In genomic region chrX:71696641-71697465, GRCh38 we compare ENCODE assay signal across 16 cellular contexts. TPM values are rescaled to one million over a fixed set of nuclear protein-coding genes. Genes with fewer than 3 reads are reported as not detected.
DNase-seq lines count a peak whose midpoint lies in the region; ATAC-seq, FAIRE-seq and TF ChIP-seq lines count a peak whose summit lies in the region.
"Not testable (repeated sequence)": the region's sequence is repeated elsewhere in the genome, so short reads cannot be mapped to it uniquely, and the experiment has no call there.
"Had no signal": no experiment of that assay in that cellular context is flagged by ENCODE, and none has a peak within 500 bp of the region (broad histone marks: within the 10 kb centered on the region; RNA-seq: fewer than 3 reads in every experiment).

No MANE protein-coding gene starts in this region.

- not testable (repeated sequence) for H3K4me3 Mint-ChIP-seq in memory B cell

- H3K4me2 ChIP-seq in K562 (ENCODE audit: insufficient read depth, low read length), result not testable (repeated sequence)

- H3K79me2 ChIP-seq in K562 (ENCODE audit: control insufficient read depth, insufficient read depth, low read length), result not testable (repeated sequence)

- not testable (repeated sequence) for DNase-seq in K562 (ENCODE audit: extremely low read depth in 1 of 4, low spot score in 3 of 4); memory B cell (ENCODE audit: low spot score in 2 of 2)

- not testable (repeated sequence) for TF ChIP-seq POLR2A in K562 (conservative IDR thresholded peaks at IDR 0.05)

- TF ChIP-seq RAD21 in K562 (CRISPR knock-in tag; conservative IDR thresholded peaks at IDR 0.05 in 1 of 2, IDR thresholded peaks at IDR 0.05 in 1 of 2), result not testable (repeated sequence)

- not testable (repeated sequence) for H3K9me3 Mint-ChIP-seq in memory B cell

- not testable (repeated sequence) for H3K36me3 Mint-ChIP-seq in memory B cell

- H3K27me3 ChIP-seq in K562 (ENCODE audit: control insufficient read depth in 2 of 2, insufficient read depth in 2 of 2, low read length in 2 of 2), result not testable (repeated sequence)

- in situ Hi-C loops in K562 (cut with MboI), result not testable (repeated sequence)

- CTCF ChIA-PET in K562 (lab: Yijun Ruan, JAX; ENCODE audit: low intra/inter-chr PET ratio), result not testable (repeated sequence)

- BruUV-seq in K562 (replicated peaks; lab: Mats Ljungman, UMichigan), result not testable (repeated sequence)

- H4K20me1 ChIP-seq in K562 (replicated peaks; ENCODE audit: control insufficient read depth, insufficient read depth, low read length), result not testable (repeated sequence)

- H3K4me1 ChIP-seq in K562 (replicated peaks in 1 of 2; ENCODE audit: control insufficient read depth in 2 of 2, insufficient read depth in 2 of 2, low read length in 2 of 2), result not testable (repeated sequence)

- POLR2A ChIA-PET in K562 (lab: Yijun Ruan, JAX), result not testable (repeated sequence)

- H3K4me3 ChIP-seq in K562, result not testable (repeated sequence)

- H3K9ac ChIP-seq in K562 (ENCODE audit: insufficient read depth in 1 of 2, low read depth in 2 of 2, low read length in 2 of 2), result not testable (repeated sequence)

- not testable (repeated sequence) for FAIRE-seq in K562 (lab: Jason Lieb, UNC)

- not testable (repeated sequence) for H2AFZ ChIP-seq in K562 (ENCODE audit: low read depth, low read length)

- not testable (repeated sequence) for H3K9me3 ChIP-seq in K562 (replicated peaks; ENCODE audit: control insufficient read depth, insufficient read depth, low read depth, low read length)

- TF ChIP-seq CTCF in K562 (IDR thresholded peaks at IDR 0.05 in 2 of 3, conservative IDR thresholded peaks at IDR 0.05 in 1 of 3; ENCODE audit: insufficient read depth in 2 of 3, low read depth in 1 of 3, low read length in 3 of 3), result not testable (repeated sequence)

- not testable (repeated sequence) for TF ChIP-seq EP300 in K562 (IDR thresholded peaks at IDR 0.05; ENCODE audit: low read length)

- H3K36me3 ChIP-seq in K562 (ENCODE audit: control insufficient read depth, insufficient read depth, low read length), result not testable (repeated sequence)

- H3K27ac Mint-ChIP-seq in memory B cell, result not testable (repeated sequence)

- WGBS in K562 (ENCODE audit: insufficient coverage, low coverage, missing lambda C conversion rate), result no CpG with 5 or more reads among the region's 24 CpGs

- H3K9me1 ChIP-seq in K562 (ENCODE audit: control insufficient read depth, insufficient read depth, low read length), result not testable (repeated sequence)

- ATAC-seq in GM18907 (IDR thresholded peaks at IDR 0.05; ENCODE audit: unreplicated experiment) (peak; percentile 77), GM21447 (IDR thresholded peaks at IDR 0.05; ENCODE audit: unreplicated experiment) (peak; percentile 68), HG02642 (IDR thresholded peaks at IDR 0.05; ENCODE audit: poor library complexity, unreplicated experiment) (peak; percentile 73), HG03135 (IDR thresholded peaks at IDR 0.05; ENCODE audit: unreplicated experiment) (peak; percentile 79), SK-N-SH treated with all-trans-retinoic acid at 6 μM for 48 hours (peak; percentile 70; the same call in 2 of the 3 replicates), K562 (peak; percentile 88), memory B cell (ENCODE audit: low read depth) (peak; percentile 66)

- not testable (repeated sequence) for H3K27me3 Mint-ChIP-seq in memory B cell

- H3K4me1 Mint-ChIP-seq in memory B cell, result not testable (repeated sequence)

- intact Hi-C loops in K562 (cut with micrococcal nuclease), result not testable (repeated sequence)

- not testable (repeated sequence) for H3K27ac ChIP-seq in K562 (ENCODE audit: extremely low read depth, low read depth, low read length)

RNA-seq across cellular contexts. Expression of gene CXorf49, which starts 21.2 kb away (rescaled TPM):
- total RNA-seq in K562 (2011; cell fraction: chromatin; rRNA removed; ENCODE audit: low replicate concordance), result not detected in 2 replicates
- total RNA-seq in K562 (2011; cell fraction: nucleolus; rRNA removed), result not detected in 2 replicates
- not detected in 2 replicates for total RNA-seq in K562 (2011; cell fraction: nucleoplasm; rRNA removed)
- total RNA-seq in K562 (2014; rRNA removed), result not detected in 2 replicates
- not detected in 2 replicates for total RNA-seq in K562 (2014; rRNA removed; fragmentation: Illumina TruSeq; extraction: Trizol)
- not detected in 2 replicates for total RNA-seq in K562 (2015; rRNA removed; fragmentation: Illumina TruSeq; extraction: Trizol)
- not detected in 2 replicates for total RNA-seq in K562 (2021)
- polyA plus RNA-seq in K562 (2011; rRNA removed), result not detected in 2 replicates
- polyA plus RNA-seq in K562 (2011; cell fraction: cytosol; rRNA removed), result not detected in 2 replicates
- 0.06 TPM in 1 of 2 replicates, not detected in the other for polyA plus RNA-seq in K562 (2011; cell fraction: nucleus; rRNA removed)
- not detected in 2 replicates for polyA plus RNA-seq in K562 (2012)
- not detected in 2 replicates for polyA plus RNA-seq in K562 (2014; fragmentation: Illumina TruSeq; extraction: Trizol)
- not detected for polyA plus RNA-seq in K562 (2014; fragmentation: Nextera tagmentation; extraction: Ambion mirVana)
- polyA plus RNA-seq in K562 (2014; rRNA removed), result not detected in 2 replicates
- not detected in 2 replicates for polyA minus RNA-seq in K562 (2011; rRNA and poly(A)+ RNA removed)
- not detected in 2 replicates for polyA minus RNA-seq in K562 (2011; cell fraction: cytosol; rRNA and poly(A)+ RNA removed)
- not detected in 2 replicates for polyA minus RNA-seq in K562 (2011; cell fraction: nucleus; rRNA and poly(A)+ RNA removed)
- total RNA-seq: activated CD4-positive, alpha-beta memory T cell treated with anti-CD3 and anti-CD28 coated beads for 36 hours; astrocyte; Caco-2; frontal cortex; neural crest cell; posterior vena cava; SJCRH30; stomach had no signal
- polyA plus RNA-seq: esophagus had no signal
